In the genomic region with DNA sequence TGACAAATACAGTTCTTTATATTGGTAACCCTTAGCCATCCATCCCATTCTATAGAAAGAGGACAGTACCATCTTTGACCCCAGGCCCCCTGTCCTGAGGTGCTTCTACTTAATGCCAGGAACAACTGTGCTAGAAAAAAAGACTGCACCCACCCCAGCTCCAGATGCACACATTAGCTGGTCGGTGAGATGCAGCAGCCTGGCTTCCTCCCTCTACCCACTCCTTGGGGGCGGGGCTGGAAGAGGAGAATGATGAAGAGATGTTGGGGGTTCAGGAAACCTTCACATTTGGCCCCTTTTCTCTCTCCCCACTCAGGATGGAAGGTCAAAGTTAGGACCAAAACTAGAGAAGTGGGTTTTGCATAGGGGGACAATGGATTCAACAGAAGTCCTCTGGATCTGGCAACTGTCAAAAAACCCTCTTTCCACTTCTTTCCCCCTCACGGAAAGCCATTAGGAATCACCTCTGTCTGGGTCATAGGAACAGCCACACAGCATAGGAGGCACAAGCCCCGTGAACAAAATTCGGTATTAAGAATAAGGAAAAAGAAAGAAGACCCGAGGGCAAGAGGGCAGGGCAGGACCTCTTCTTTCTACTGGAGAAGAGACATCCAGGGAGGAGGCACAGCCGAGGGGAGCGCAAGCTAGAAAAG, we compare ENCODE assay signal across 1 cellular context.
A peak's percentile ranks its signal among the peaks of the same experiment; 100 is the strongest.
TF ChIP-seq lines count a peak whose summit lies in the region.

No MANE protein-coding gene starts in this region.

TF ChIP-seq in HEK293, 187 proteins besides CTCF, POLR2A, EP300 and RAD21 (continued from another document):
- TF ChIP-seq ZSCAN4 (tag by site-specific recombination; IDR thresholded peaks at IDR 0.05), result no peak
- TF ChIP-seq ZNF777 (tag by site-specific recombination; IDR thresholded peaks at IDR 0.05; ENCODE audit: borderline replicate concordance), result no peak
- TF ChIP-seq YY1 (tag by site-specific recombination; IDR thresholded peaks at IDR 0.05), result no peak
- TF ChIP-seq ZNF548 (tag by site-specific recombination; IDR thresholded peaks at IDR 0.05), result no peak
- TF ChIP-seq ZNF707 (tag by site-specific recombination; IDR thresholded peaks at IDR 0.05), result no peak
- TF ChIP-seq ZNF398 (tag by site-specific recombination; IDR thresholded peaks at IDR 0.05), result no peak
- no peak for TF ChIP-seq ZNF658 (tag by site-specific recombination; IDR thresholded peaks at IDR 0.05)
- TF ChIP-seq, protein P1, sequence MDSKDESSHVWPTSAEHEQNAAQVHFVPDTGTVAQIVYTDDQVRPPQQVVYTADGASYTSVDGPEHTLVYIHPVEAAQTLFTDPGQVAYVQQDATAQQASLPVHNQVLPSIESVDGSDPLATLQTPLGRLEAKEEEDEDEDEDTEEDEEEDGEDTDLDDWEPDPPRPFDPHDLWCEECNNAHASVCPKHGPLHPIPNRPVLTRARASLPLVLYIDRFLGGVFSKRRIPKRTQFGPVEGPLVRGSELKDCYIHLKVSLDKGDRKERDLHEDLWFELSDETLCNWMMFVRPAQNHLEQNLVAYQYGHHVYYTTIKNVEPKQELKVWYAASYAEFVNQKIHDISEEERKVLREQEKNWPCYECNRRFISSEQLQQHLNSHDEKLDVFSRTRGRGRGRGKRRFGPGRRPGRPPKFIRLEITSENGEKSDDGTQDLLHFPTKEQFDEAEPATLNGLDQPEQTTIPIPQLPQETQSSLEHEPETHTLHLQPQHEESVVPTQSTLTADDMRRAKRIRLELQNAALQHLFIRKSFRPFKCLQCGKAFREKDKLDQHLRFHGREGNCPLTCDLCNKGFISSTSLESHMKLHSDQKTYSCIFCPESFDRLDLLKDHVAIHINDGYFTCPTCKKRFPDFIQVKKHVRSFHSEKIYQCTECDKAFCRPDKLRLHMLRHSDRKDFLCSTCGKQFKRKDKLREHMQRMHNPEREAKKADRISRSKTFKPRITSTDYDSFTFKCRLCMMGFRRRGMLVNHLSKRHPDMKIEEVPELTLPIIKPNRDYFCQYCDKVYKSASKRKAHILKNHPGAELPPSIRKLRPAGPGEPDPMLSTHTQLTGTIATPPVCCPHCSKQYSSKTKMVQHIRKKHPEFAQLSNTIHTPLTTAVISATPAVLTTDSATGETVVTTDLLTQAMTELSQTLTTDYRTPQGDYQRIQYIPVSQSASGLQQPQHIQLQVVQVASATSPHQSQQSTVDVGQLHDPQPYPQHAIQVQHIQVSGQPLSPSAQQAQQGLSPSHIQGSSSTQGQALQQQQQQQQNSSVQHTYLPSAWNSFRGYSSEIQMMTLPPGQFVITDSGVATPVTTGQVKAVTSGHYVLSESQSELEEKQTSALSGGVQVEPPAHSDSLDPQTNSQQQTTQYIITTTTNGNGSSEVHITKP (tag by site-specific recombination; IDR thresholded peaks at IDR 0.05), result peak; percentile 98
- TF ChIP-seq ZNF112 (tag by site-specific recombination; IDR thresholded peaks at IDR 0.05), result no peak
- TF ChIP-seq MZF1 (tag by site-specific recombination; IDR thresholded peaks at IDR 0.05; ENCODE audit: borderline replicate concordance), result 0 out of 2 replicates have a peak, but pooled peaks have one; percentile 75
- peak; percentile 52 for TF ChIP-seq ZNF335 (tag by site-specific recombination; conservative IDR thresholded peaks at IDR 0.05)
- no peak for TF ChIP-seq ZNF221 (tag by site-specific recombination; IDR thresholded peaks at IDR 0.05; ENCODE audit: borderline replicate concordance)
- TF ChIP-seq ZNF341 (tag by site-specific recombination; IDR thresholded peaks at IDR 0.05; ENCODE audit: low read depth), result no peak
- TF ChIP-seq, protein P2, sequence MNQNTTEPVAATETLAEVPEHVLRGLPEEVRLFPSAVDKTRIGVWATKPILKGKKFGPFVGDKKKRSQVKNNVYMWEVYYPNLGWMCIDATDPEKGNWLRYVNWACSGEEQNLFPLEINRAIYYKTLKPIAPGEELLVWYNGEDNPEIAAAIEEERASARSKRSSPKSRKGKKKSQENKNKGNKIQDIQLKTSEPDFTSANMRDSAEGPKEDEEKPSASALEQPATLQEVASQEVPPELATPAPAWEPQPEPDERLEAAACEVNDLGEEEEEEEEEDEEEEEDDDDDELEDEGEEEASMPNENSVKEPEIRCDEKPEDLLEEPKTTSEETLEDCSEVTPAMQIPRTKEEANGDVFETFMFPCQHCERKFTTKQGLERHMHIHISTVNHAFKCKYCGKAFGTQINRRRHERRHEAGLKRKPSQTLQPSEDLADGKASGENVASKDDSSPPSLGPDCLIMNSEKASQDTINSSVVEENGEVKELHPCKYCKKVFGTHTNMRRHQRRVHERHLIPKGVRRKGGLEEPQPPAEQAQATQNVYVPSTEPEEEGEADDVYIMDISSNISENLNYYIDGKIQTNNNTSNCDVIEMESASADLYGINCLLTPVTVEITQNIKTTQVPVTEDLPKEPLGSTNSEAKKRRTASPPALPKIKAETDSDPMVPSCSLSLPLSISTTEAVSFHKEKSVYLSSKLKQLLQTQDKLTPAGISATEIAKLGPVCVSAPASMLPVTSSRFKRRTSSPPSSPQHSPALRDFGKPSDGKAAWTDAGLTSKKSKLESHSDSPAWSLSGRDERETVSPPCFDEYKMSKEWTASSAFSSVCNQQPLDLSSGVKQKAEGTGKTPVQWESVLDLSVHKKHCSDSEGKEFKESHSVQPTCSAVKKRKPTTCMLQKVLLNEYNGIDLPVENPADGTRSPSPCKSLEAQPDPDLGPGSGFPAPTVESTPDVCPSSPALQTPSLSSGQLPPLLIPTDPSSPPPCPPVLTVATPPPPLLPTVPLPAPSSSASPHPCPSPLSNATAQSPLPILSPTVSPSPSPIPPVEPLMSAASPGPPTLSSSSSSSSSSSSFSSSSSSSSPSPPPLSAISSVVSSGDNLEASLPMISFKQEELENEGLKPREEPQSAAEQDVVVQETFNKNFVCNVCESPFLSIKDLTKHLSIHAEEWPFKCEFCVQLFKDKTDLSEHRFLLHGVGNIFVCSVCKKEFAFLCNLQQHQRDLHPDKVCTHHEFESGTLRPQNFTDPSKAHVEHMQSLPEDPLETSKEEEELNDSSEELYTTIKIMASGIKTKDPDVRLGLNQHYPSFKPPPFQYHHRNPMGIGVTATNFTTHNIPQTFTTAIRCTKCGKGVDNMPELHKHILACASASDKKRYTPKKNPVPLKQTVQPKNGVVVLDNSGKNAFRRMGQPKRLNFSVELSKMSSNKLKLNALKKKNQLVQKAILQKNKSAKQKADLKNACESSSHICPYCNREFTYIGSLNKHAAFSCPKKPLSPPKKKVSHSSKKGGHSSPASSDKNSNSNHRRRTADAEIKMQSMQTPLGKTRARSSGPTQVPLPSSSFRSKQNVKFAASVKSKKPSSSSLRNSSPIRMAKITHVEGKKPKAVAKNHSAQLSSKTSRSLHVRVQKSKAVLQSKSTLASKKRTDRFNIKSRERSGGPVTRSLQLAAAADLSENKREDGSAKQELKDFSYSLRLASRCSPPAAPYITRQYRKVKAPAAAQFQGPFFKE (tag by site-specific recombination; IDR thresholded peaks at IDR 0.05; ENCODE audit: borderline replicate concordance), result no peak
- TF ChIP-seq ZNF501 (tag by site-specific recombination; IDR thresholded peaks at IDR 0.05), result no peak
- TF ChIP-seq ZNF660 (tag by site-specific recombination; IDR thresholded peaks at IDR 0.05), result no peak
- TF ChIP-seq GLIS1 (tag by site-specific recombination; IDR thresholded peaks at IDR 0.05), result no peak
- TF ChIP-seq MEIS1 (CRISPR knock-in tag; IDR thresholded peaks at IDR 0.05; ENCODE audit: borderline replicate concordance), result no peak
- no peak for TF ChIP-seq ZNF555 (tag by site-specific recombination; conservative IDR thresholded peaks at IDR 0.05)
- TF ChIP-seq, protein P3, sequence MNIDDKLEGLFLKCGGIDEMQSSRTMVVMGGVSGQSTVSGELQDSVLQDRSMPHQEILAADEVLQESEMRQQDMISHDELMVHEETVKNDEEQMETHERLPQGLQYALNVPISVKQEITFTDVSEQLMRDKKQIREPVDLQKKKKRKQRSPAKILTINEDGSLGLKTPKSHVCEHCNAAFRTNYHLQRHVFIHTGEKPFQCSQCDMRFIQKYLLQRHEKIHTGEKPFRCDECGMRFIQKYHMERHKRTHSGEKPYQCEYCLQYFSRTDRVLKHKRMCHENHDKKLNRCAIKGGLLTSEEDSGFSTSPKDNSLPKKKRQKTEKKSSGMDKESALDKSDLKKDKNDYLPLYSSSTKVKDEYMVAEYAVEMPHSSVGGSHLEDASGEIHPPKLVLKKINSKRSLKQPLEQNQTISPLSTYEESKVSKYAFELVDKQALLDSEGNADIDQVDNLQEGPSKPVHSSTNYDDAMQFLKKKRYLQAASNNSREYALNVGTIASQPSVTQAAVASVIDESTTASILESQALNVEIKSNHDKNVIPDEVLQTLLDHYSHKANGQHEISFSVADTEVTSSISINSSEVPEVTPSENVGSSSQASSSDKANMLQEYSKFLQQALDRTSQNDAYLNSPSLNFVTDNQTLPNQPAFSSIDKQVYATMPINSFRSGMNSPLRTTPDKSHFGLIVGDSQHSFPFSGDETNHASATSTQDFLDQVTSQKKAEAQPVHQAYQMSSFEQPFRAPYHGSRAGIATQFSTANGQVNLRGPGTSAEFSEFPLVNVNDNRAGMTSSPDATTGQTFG (tag by site-specific recombination; IDR thresholded peaks at IDR 0.05; ENCODE audit: borderline replicate concordance), result no peak
- TF ChIP-seq ZNF791 (tag by site-specific recombination; IDR thresholded peaks at IDR 0.05), result no peak
- TF ChIP-seq ZNF776 (tag by site-specific recombination; IDR thresholded peaks at IDR 0.05; ENCODE audit: borderline replicate concordance), result no peak
- TF ChIP-seq ZNF214 (tag by site-specific recombination; IDR thresholded peaks at IDR 0.05; ENCODE audit: borderline replicate concordance), result no peak
- TF ChIP-seq TRIM28 (IDR thresholded peaks at IDR 0.05; ENCODE audit: borderline replicate concordance, low read length), result no peak
